6 cellular contexts compared by ENCODE assay signal in the genomic region with DNA sequence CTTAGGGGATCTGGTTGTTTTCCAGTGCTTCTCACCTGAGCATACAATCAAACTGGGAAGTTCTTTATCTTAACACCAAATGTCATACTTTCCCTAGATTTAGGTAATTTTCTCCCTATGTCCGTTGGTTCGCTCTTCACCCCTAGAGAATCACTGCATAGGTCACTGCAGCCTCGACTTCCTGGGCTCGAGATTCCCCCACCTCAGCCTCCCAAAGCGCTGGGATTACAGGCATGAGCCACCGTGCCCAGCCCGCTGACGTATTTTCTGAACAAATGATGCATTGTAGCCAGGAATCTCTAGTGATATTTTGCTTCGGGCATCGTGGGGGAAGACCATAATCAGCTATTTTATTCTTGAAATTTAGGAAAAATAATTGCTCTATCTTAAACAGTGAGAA. TPM values are rescaled to one million over a fixed set of nuclear protein-coding genes. Genes with fewer than 3 reads are reported as not detected.
DNase-seq lines count a peak whose midpoint lies in the region; TF ChIP-seq lines count a peak whose summit lies in the region.

No MANE protein-coding gene starts in this region.

- peak overlapping the region; percentile 62; the same call in 1 of the 2 replicates for H2AFZ ChIP-seq in OCI-LY7 (ENCODE audit: low read length)

- H3K4me1 ChIP-seq in OCI-LY7 (ENCODE audit: insufficient read depth, low read length, poor library complexity, severe bottlenecking) = peaks cover 26% of the 10 kb centered on the region
- H3K4me1 ChIP-seq in left ventricle myocardium inferior = peaks cover 41% of the 10 kb centered on the region
- H3K4me1 ChIP-seq in uterus = peaks cover 5 to 12% of the 10 kb centered on the region in 2 donors

- H3K9me2 ChIP-seq in OCI-LY7 (ENCODE audit: insufficient read depth, low read length) = no peaks in the 10 kb centered on the region

- H3K27ac ChIP-seq in 22Rv1 (peak overlapping the region; percentile 99), OCI-LY7 (ENCODE audit: low read depth, low read length, poor library complexity, severe bottlenecking) (peak overlapping the region; percentile 94), left ventricle myocardium inferior (replicated peaks) (peak overlapping the region; percentile 91), uterus (peak overlapping the region; percentile 98)

- CTCF ChIA-PET in OCI-LY7 (lab: Charles Lee; ENCODE audit: unreplicated experiment) = no interaction called here

- H3K36me3 ChIP-seq in OCI-LY7 (ENCODE audit: insufficient read depth, low read length) (peaks cover 63% of the 10 kb centered on the region), left ventricle myocardium inferior (peaks cover 36% of the 10 kb centered on the region), uterus (no peaks in the 10 kb centered on the region)

- DNase-seq in OCI-LY7 (ENCODE audit: low spot score) (no peak), left ventricle myocardium inferior (no peak), uterus (no peak), dedifferentiated amniotic fluid mesenchymal stem cell (ENCODE audit: extremely low spot score) (no peak)
- no peak for DNase-seq in stimulated activated naive CD4-positive, alpha-beta T cell (lab: John Stamatoyannopoulos, UW)

- H3K27me3 ChIP-seq in left ventricle myocardium inferior (ENCODE audit: low read depth) (no peaks in the 10 kb centered on the region), uterus (no peaks in the 10 kb centered on the region)

- intact Hi-C loops in OCI-LY7 (cut with micrococcal nuclease; ENCODE audit: unreplicated experiment) = loop anchor here (10.0 kb wide), 1 partner anchor 519 kb away; a partner anchor contains a TSS
- intact Hi-C loops in left ventricle myocardium inferior (cut with micrococcal nuclease) = loop anchor here (5.0 kb wide), 2 partner anchors 42 to 77 kb away; a partner anchor contains a TSS
- intact Hi-C loops in uterus (cut with DNase I; ENCODE audit: low total_unique reads) = loop anchor here (5.0 kb wide), 1 partner anchor 107 kb away; a partner anchor contains a TSS

- H4K20me1 ChIP-seq in OCI-LY7 (ENCODE audit: insufficient read depth, low read length) = no peaks in the 10 kb centered on the region

- H3K9me3 ChIP-seq in OCI-LY7 (ENCODE audit: low read length) (no peaks in the 10 kb centered on the region), left ventricle myocardium inferior (replicated peaks) (no peaks in the 10 kb centered on the region), uterus (no peaks in the 10 kb centered on the region)

- no peak for TF ChIP-seq POLR2A in uterus (IDR thresholded peaks at IDR 0.05)

- peak overlapping the region; percentile 91 for H3K4me3 ChIP-seq in OCI-LY7 (ENCODE audit: low read depth, low read length, poor library complexity, severe bottlenecking)
- peak overlapping the region; percentile 91 for H3K4me3 ChIP-seq in left ventricle myocardium inferior
- H3K4me3 ChIP-seq in uterus = peak overlapping the region; percentile 61 to 77

- TF ChIP-seq CTCF in 22Rv1 (IDR thresholded peaks at IDR 0.05) = no peak
- no peak for TF ChIP-seq CTCF in OCI-LY7 (conservative IDR thresholded peaks at IDR 0.05; ENCODE audit: low read length)
- TF ChIP-seq CTCF in left ventricle myocardium inferior (IDR thresholded peaks at IDR 0.05; ENCODE audit: borderline replicate concordance) = no peak
- TF ChIP-seq CTCF in uterus (IDR thresholded peaks at IDR 0.05) = no peak

- peak overlapping the region; percentile 71 for H3K4me2 ChIP-seq in OCI-LY7 (ENCODE audit: low read length)

- POLR2A ChIA-PET in OCI-LY7 (lab: Charles Lee) = interaction anchor here (0.5 to 5.7 kb wide), 4 partner anchors 11 to 298 kb away, joined by 4 to 64 read pairs (median 6); a partner anchor contains a TSS

- BruUV-seq in OCI-LY7 (replicated peaks; lab: Mats Ljungman, UMichigan) = no TSS peak

- peaks cover 16% of the 10 kb centered on the region for H3K79me2 ChIP-seq in OCI-LY7 (ENCODE audit: insufficient read depth, low read depth, low read length)

RNA-seq across cellular contexts. Expression of a gene that starts 1.1 kb away (rescaled TPM):
- 4,534 and 5,932 TPM in 2 replicates for total RNA-seq in OCI-LY7 (2014; rRNA removed; shearing (Covaris generic))
- total RNA-seq in OCI-LY7 (2022) (4,745 and 4,976 TPM in 2 replicates), left ventricle myocardium inferior (1,892 TPM), uterus (1,000 to 10,000 TPM; 1,022 to 4,789 (median 2,600) TPM)

RNA-seq across cellular contexts. Expression of a gene that starts 2.7 kb away (rescaled TPM):
- 11.9 and 12.6 TPM in 2 replicates for total RNA-seq in OCI-LY7 (2014; rRNA removed; shearing (Covaris generic))
- total RNA-seq in OCI-LY7 (2022) (15.8 and 16.5 TPM in 2 replicates), left ventricle myocardium inferior (4.9 TPM), uterus (1 to 10 TPM; 1.3 to 9.8 (median 4.2) TPM)

RNA-seq across cellular contexts. Expression of a gene that starts 11.0 kb away (rescaled TPM):
- total RNA-seq in OCI-LY7 (2014; rRNA removed; shearing (Covaris generic)) = 358 and 437 TPM in 2 replicates
- 280 and 289 TPM in 2 replicates for total RNA-seq in OCI-LY7 (2022)
- total RNA-seq in left ventricle myocardium inferior = 65.7 TPM
- 100 to 1,000 TPM in 1 of 4 donors, 10 to 100 TPM in 3; 64.4 to 120 (median 81.0) TPM for total RNA-seq in uterus

RNA-seq across cellular contexts. Expression of a gene that starts 12.7 kb away (rescaled TPM):
- 74.6 and 85.9 TPM in 2 replicates for total RNA-seq in OCI-LY7 (2014; rRNA removed; shearing (Covaris generic))
- total RNA-seq in OCI-LY7 (2022) (108 and 112 TPM in 2 replicates), left ventricle myocardium inferior (23.2 TPM), uterus (100 to 1,000 TPM in 3 of 4 donors, 10 to 100 TPM in 1; 98.4 to 203 (median 134) TPM)

RNA-seq across cellular contexts. Expression of a gene that starts 35.4 kb away (rescaled TPM):
- total RNA-seq in OCI-LY7 (2014; rRNA removed; shearing (Covaris generic)) = not detected in 2 replicates
- total RNA-seq in OCI-LY7 (2022) (0.83 TPM in 1 of 2 replicates, not detected in the other), left ventricle myocardium inferior (2.3 TPM), uterus (10 to 100 TPM in 1 of 4 donors, 1 to 10 TPM in 2, under 1 TPM in 1; 0.77 to 29.0 (median 6.5) TPM)
